11 cellular contexts compared by ENCODE assay signal in genomic region chr2:223052710-223053261, GRCh38. TPM values are rescaled to one million over a fixed set of nuclear protein-coding genes. Genes with fewer than 3 reads are reported as not detected.
DNase-seq lines count a peak whose midpoint lies in the region; ATAC-seq and TF ChIP-seq lines count a peak whose summit lies in the region.
"Had no signal": no experiment of that assay in that cellular context is flagged by ENCODE, and none has a peak within 500 bp of the region (broad histone marks: within the 10 kb centered on the region; RNA-seq: fewer than 3 reads in every experiment).

No MANE protein-coding gene starts in this region.

- TF ChIP-seq CTCF in thyroid gland (IDR thresholded peaks at IDR 0.05): no peak

- H3K4me1 Mint-ChIP-seq in T-cell: no peaks in the 10 kb centered on the region
- H3K4me1 Mint-ChIP-seq: activated CD8-positive, alpha-beta memory T cell treated with anti-CD3 and anti-CD28 coated beads, Interleukin-2, amount 10 ng/mL, durations not matched to agents 7 days and 5 days; naive B cell; T-helper 17 cell had no signal

- H3K9me3 ChIP-seq in esophagus (ENCODE audit: control insufficient read depth in 2 of 2, insufficient read depth in 1 of 2, low read depth in 1 of 2, low read length in 1 of 2): no peaks in the 10 kb centered on the region
- H3K9me3 ChIP-seq in muscle layer of duodenum (ENCODE audit: control insufficient read depth in 1 of 2, low read length in 2 of 2): no peaks in the 10 kb centered on the region
- no peaks in the 10 kb centered on the region for H3K9me3 ChIP-seq in thyroid gland

- H3K36me3 ChIP-seq in esophagus (ENCODE audit: control insufficient read depth in 2 of 2, insufficient read depth in 2 of 2, low read length in 1 of 2): no peaks in the 10 kb centered on the region
- H3K36me3 ChIP-seq in muscle layer of duodenum (ENCODE audit: control insufficient read depth in 1 of 2, insufficient read depth in 2 of 2, low read length in 2 of 2): no peaks in the 10 kb centered on the region
- H3K36me3 ChIP-seq in thyroid gland: no peaks in the 10 kb centered on the region

- peaks cover 17 to 21% of the 10 kb centered on the region in 2 donors for H3K27me3 Mint-ChIP-seq in T-cell

- H3K4me3 ChIP-seq in esophagus (ENCODE audit: low read depth in 1 of 2, low read length in 2 of 2): peak overlapping the region; percentile 23 to 41
- H3K4me3 ChIP-seq in muscle layer of duodenum (ENCODE audit: low read depth in 1 of 2, low read length in 2 of 2): peak overlapping the region; percentile 56 to 63
- H3K4me3 ChIP-seq in thyroid gland (replicated peaks in 1 of 3): peak overlapping the region; percentile 2 to 36 (median 28)

- peak in 1 of 2 donors; percentile 25 for TF ChIP-seq POLR2A in thyroid gland (IDR thresholded peaks at IDR 0.05)

- no peak overlapping the region for H3K4me3 Mint-ChIP-seq in T-cell
- H3K4me3 Mint-ChIP-seq: activated CD8-positive, alpha-beta memory T cell treated with anti-CD3 and anti-CD28 coated beads, Interleukin-2, amount 10 ng/mL, durations not matched to agents 7 days and 5 days; naive B cell had no signal

- no peak for ATAC-seq in T-cell (replicated peaks in 1 of 4)
- ATAC-seq in GM19397 (IDR thresholded peaks at IDR 0.05; ENCODE audit: unreplicated experiment): no peak
- ATAC-seq: activated CD8-positive, alpha-beta memory T cell treated with anti-CD3 and anti-CD28 coated beads, Interleukin-2, amount 10 ng/mL, durations not matched to agents 7 days and 5 days; T-helper 17 cell had no signal

- H3K27ac Mint-ChIP-seq in T-cell: no peak overlapping the region
- H3K27ac Mint-ChIP-seq: activated CD8-positive, alpha-beta memory T cell treated with anti-CD3 and anti-CD28 coated beads, Interleukin-2, amount 10 ng/mL, durations not matched to agents 7 days and 5 days; naive B cell; T-helper 17 cell had no signal

- H3K27ac ChIP-seq in esophagus (ENCODE audit: low read depth in 2 of 2, low read length in 1 of 2): peak overlapping the region; percentile 60 to 78
- H3K27ac ChIP-seq in muscle layer of duodenum (ENCODE audit: low read length): peak overlapping the region; percentile 61
- H3K27ac ChIP-seq in thyroid gland: peak overlapping the region; percentile 77 to 99 (median 89)

- peak; percentile 27 for DNase-seq in NCI-H2227 treated with DMSO at 0.1 percent for 48 hours (lab: John Stamatoyannopoulos, UW)
- peak; percentile 44 for DNase-seq in thyroid gland
- no peak for DNase-seq in T-cell
- no peak for DNase-seq in RKO (ENCODE audit: low spot score)
- DNase-seq in DMS 273 (lab: John Stamatoyannopoulos, UW; ENCODE audit: unreplicated experiment): no peak
- DNase-seq: activated CD8-positive, alpha-beta memory T cell treated with anti-CD3 and anti-CD28 coated beads, Interleukin-2, amount 10 ng/mL, durations not matched to agents 7 days and 5 days; naive B cell; T-helper 17 cell had no signal

- CTCF ChIA-PET in T-cell (lab: Charles Lee): no interaction called here

- H3K4me1 ChIP-seq in esophagus (ENCODE audit: control insufficient read depth in 2 of 2, insufficient read depth in 2 of 2, low read length in 1 of 2): peaks cover 0 to 2% of the 10 kb centered on the region in 2 donors
- H3K4me1 ChIP-seq in muscle layer of duodenum (ENCODE audit: control insufficient read depth in 1 of 2, insufficient read depth in 2 of 2, low read length in 2 of 2): peaks cover 3 to 23% of the 10 kb centered on the region in 2 donors
- peaks cover 39 to 40% of the 10 kb centered on the region in 2 donors for H3K4me1 ChIP-seq in thyroid gland

- WGBS in esophagus, 2 donors: 76 to 77% methylated on average over 29 of the region's 29 CpGs
- WGBS in thyroid gland, 2 donors: 26 to 28% methylated on average over 19 to 24 of the region's 29 CpGs

- peaks cover 0 to 2% (median 0%) of the 10 kb centered on the region in 3 donors for H3K9me3 Mint-ChIP-seq in T-cell

- intact Hi-C loops in thyroid gland (cut with DNase I): loop anchor here (10.0 kb wide), 1 partner anchor 68 kb away; no protein-coding TSS in a partner anchor

- POLR2A ChIA-PET in T-cell (lab: Charles Lee): no interaction called here

- H3K36me3 Mint-ChIP-seq in T-cell: no peaks in the 10 kb centered on the region
- H3K36me3 Mint-ChIP-seq: activated CD8-positive, alpha-beta memory T cell treated with anti-CD3 and anti-CD28 coated beads, Interleukin-2, amount 10 ng/mL, durations not matched to agents 7 days and 5 days had no signal

- H3K27me3 ChIP-seq in esophagus (ENCODE audit: control insufficient read depth in 1 of 2, insufficient read depth in 2 of 2, low read length in 2 of 2): no peaks in the 10 kb centered on the region
- H3K27me3 ChIP-seq in muscle layer of duodenum (ENCODE audit: low read depth, low read length): no peaks in the 10 kb centered on the region
- H3K27me3 ChIP-seq in thyroid gland: no peaks in the 10 kb centered on the region

RNA-seq across cellular contexts. Expression of gene KCNE4, which starts 0.8 kb away (rescaled TPM):
- under 1 TPM; 0.24 to 0.64 TPM for polyA plus RNA-seq in esophagus
- total RNA-seq in thyroid gland (10 to 100 TPM in 3 of 4 donors, 1 to 10 TPM in 1; 7.8 to 19.6 (median 18.4) TPM), T-cell (not detected)
- total RNA-seq: activated CD8-positive, alpha-beta memory T cell treated with anti-CD3 and anti-CD28 coated beads, Interleukin-2, amount 10 ng/mL, durations not matched to agents 7 days and 5 days; T-helper 17 cell had no signal

Comparison
In these comparisons a context has a peak if more than half of its experiments do, and no peak if none do; other contexts are left out.
1. DNase-seq: peak in NCI-H2227 treated with DMSO at 0.1 percent for 48 hours (single experiment) and thyroid gland (2 of 2); none in T-cell (0 of 34), RKO (single experiment) and DMS 273 (single experiment).
2. RNA of gene KCNE4, which starts 0.8 kb away (total RNA-seq): 7.8 to 19.6 TPM in thyroid gland; not detected in T-cell; every median in the first group is over 4 times any median in the second.
3. Peak in every context shown above with its lines, with median percentiles within 50 percentile points of each other: H3K27ac ChIP-seq and H3K4me3 ChIP-seq.